ENCODE assay signal across 35 cellular contexts in the genomic region with DNA sequence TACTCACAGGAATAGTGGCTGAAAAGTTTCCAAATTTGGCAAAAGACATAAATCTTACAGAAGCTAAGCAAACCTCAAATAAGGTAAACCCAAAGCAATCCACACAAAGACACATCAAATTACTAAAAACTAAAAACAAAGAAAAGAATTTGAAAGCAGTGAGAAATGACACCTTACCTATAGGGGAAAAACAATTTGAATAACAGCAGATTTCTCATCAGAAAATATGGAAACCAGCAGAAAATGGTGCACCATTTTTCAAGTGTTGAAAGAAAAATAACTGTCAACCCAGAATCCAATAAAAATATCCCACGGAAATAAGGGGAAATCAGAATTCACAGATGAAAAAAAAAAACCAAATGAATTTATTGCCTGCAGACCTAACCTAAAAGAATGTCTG.
"Had no signal": no experiment of that assay in that cellular context is flagged by ENCODE, and none has a peak within 500 bp of the region (broad histone marks: within the 10 kb centered on the region; RNA-seq: fewer than 3 reads in every experiment).

No MANE protein-coding gene starts in this region.

- H3K4me2 ChIP-seq: KMS-11 had no signal

- H3K4me3 ChIP-seq: MG63 had no signal

- H3K27ac ChIP-seq: KMS-11 had no signal

- DNase-seq: Karpas-422, Kasumi-1, MG63, MM.1S, MV-4-11, NCI-H1048, NCI-H1092, NCI-H1092 treated with DMSO at 0.1 percent for 48 hours, NCI-H1105, NCI-H1105 treated with DMSO at 0.1 percent for 48 hours, NCI-H1417, NCI-H1417 treated with DMSO at 0.1 percent for 48 hours, NCI-H1436, NCI-H1436 treated with DMSO at 0.1 percent for 48 hours, NCI-H146, NCI-H1694, NCI-H1694 treated with DMSO at 0.1 percent for 48 hours, NCI-H187, NCI-H187 treated with DMSO at 0.1 percent for 48 hours, NCI-H1930, NCI-H2029, NCI-H2029 treated with DMSO at 0.1 percent for 48 hours, NCI-H2081, NCI-H2081 treated with DMSO at 0.1 percent for 48 hours, NCI-H2107, NCI-H2171, NCI-H2171 treated with DMSO at 0.1 percent for 48 hours, NCI-H2227 treated with DMSO at 0.1 percent for 48 hours, NCI-H226, NCI-H345, NCI-H446, NCI-H446 treated with DMSO at 0.1 percent for 48 hours, NCI-H510A, NCI-H510A treated with DMSO at 0.1 percent for 48 hours had no signal

- H3K27me3 ChIP-seq: MG63 had no signal

- H3K9ac ChIP-seq: KMS-11 had no signal
